1 cellular context compared by ENCODE assay signal in genomic region chr10:57979466-57979865, GRCh38.
TF ChIP-seq lines count a peak whose summit lies in the region.

No MANE protein-coding gene starts in this region.

TF ChIP-seq in GM23338, 12 proteins besides CTCF, POLR2A, EP300 and RAD21 (continued from another document):
- TF ChIP-seq, protein P1, sequence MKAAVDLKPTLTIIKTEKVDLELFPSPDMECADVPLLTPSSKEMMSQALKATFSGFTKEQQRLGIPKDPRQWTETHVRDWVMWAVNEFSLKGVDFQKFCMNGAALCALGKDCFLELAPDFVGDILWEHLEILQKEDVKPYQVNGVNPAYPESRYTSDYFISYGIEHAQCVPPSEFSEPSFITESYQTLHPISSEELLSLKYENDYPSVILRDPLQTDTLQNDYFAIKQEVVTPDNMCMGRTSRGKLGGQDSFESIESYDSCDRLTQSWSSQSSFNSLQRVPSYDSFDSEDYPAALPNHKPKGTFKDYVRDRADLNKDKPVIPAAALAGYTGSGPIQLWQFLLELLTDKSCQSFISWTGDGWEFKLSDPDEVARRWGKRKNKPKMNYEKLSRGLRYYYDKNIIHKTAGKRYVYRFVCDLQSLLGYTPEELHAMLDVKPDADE (IDR thresholded peaks at IDR 0.05) = no peak
